ENCODE assay signal across 8 cellular contexts in the genomic region with DNA sequence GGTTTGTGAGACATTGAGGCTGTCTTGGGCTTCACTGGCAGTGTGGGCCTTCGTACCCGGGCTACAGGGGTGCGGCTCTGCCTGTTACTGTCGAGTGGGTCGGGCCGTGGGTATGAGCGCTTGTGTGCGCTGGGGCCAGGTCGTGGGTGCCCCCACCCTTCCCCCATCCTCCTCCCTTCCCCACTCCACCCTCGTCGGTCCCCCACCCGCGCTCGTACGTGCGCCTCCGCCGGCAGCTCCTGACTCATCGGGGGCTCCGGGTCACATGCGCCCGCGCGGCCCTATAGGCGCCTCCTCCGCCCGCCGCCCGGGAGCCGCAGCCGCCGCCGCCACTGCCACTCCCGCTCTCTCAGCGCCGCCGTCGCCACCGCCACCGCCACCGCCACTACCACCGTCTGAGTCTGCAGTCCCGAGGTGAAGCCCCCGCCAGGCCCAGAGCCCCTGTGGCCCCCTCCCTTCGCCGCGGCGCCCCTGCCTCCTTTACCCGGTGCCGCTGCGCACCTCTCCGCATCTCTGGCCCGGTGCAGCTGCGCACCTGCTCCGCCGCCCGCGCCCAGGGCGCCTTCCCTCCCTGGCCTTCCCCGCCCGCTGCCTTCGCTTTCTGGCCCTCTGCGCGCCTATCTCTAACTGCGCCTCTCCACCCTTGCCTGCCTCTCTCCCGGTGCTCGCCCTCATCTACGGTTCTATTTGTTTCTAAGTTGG. TPM values are rescaled to one million over a fixed set of nuclear protein-coding genes. Genes with fewer than 3 reads are reported as not detected.
DNase-seq lines count a peak whose midpoint lies in the region; ATAC-seq and TF ChIP-seq lines count a peak whose summit lies in the region.

A gene (plus strand): TSS at position 335 of the 702 bp plus-strand sequence. CDS start 1,253 bp downstream, outside the sequence.

- H2BK120ac ChIP-seq in neuronal stem cell (ENCODE audit: low read depth, low read length) = peak within 1 kb of the TSS; percentile 84

- H3K9ac ChIP-seq in neuronal stem cell (ENCODE audit: low read depth, low read length, poor library complexity) = peak within 1 kb of the TSS; percentile 98

- peak within 1 kb of the TSS; percentile 97 for H4K8ac ChIP-seq in neuronal stem cell (ENCODE audit: low read depth, low read length)

- H3K36me3 ChIP-seq in ACC112 (ENCODE audit: insufficient read depth, low read length) (peaks cover 12% of the 10 kb centered on the region; the same call in 1 of the 2 replicates), gastroesophageal sphincter (peaks cover 0 to 34% of the 10 kb centered on the region in 2 donors), neuronal stem cell (replicated peaks in 1 of 2; ENCODE audit: control insufficient read depth in 2 of 2, insufficient read depth in 2 of 2, low read length in 2 of 2) (peaks cover 13 to 22% of the 10 kb centered on the region in 2 donors)

- no peak for TF ChIP-seq EP300 in gastroesophageal sphincter (IDR thresholded peaks at IDR 0.05)

- peak within 1 kb of the TSS; percentile 80 for H3K4ac ChIP-seq in neuronal stem cell (ENCODE audit: low read length)

- TF ChIP-seq POLR2A in gastroesophageal sphincter (IDR thresholded peaks at IDR 0.05) = peak; percentile 40 to 54

- DNase-seq in RPMI8226 (peak; percentile 73), neuronal stem cell (ENCODE audit: low spot score) (peak; percentile 56), substantia nigra (lab: John Stamatoyannopoulos, UW) (peak in 48 of 49 donors; percentile 14 to 92 (median 67))
- DNase-seq in activated gamma-delta T cell treated with anti-CD3 and anti-CD28 coated beads, Interleukin-2, amount 50 U/mL, for 16 hours (ENCODE audit: low read depth) = peak; percentile 69

- H3K14ac ChIP-seq in neuronal stem cell (ENCODE audit: low read length) = peak within 1 kb of the TSS; percentile 95

- peak within 1 kb of the TSS; percentile 92 for H3K23ac ChIP-seq in neuronal stem cell (ENCODE audit: low read depth, low read length, poor library complexity)

- peak within 1 kb of the TSS; percentile 7 for H2BK5ac ChIP-seq in neuronal stem cell (ENCODE audit: low read length)

- H3K27me3 ChIP-seq in ACC112 (ENCODE audit: insufficient read depth, low read length) = no peaks in the 10 kb centered on the region
- no peaks in the 10 kb centered on the region for H3K27me3 ChIP-seq in gastroesophageal sphincter
- peaks cover 0 to 3% (median 0%) of the 10 kb centered on the region in 3 experiments for H3K27me3 ChIP-seq in neuronal stem cell (ENCODE audit: control insufficient read depth in 3 of 3, insufficient read depth in 3 of 3, low read depth in 1 of 3, low read length in 3 of 3)

- H2BK15ac ChIP-seq in neuronal stem cell (ENCODE audit: low read length) = peak within 1 kb of the TSS; percentile 96

- H2AK5ac ChIP-seq in neuronal stem cell (ENCODE audit: low read depth, low read length) = peak within 1 kb of the TSS; percentile 79

- peak within 1 kb of the TSS; percentile 99 for H3K18ac ChIP-seq in neuronal stem cell (ENCODE audit: low read length)

- H3K79me2 ChIP-seq in ACC112 (ENCODE audit: control insufficient read depth, insufficient read depth, low read length, unreplicated experiment) = peaks cover 15% of the 10 kb centered on the region

- peak; percentile 67 for ATAC-seq in GM18907 (IDR thresholded peaks at IDR 0.05; ENCODE audit: unreplicated experiment)
- ATAC-seq in HG03442 (IDR thresholded peaks at IDR 0.05; ENCODE audit: unreplicated experiment) = peak; percentile 57
- peak; percentile 96 for ATAC-seq in gastroesophageal sphincter

- H4K91ac ChIP-seq in neuronal stem cell (ENCODE audit: low read depth, low read length, poor library complexity) = peak within 1 kb of the TSS; percentile 60

- H2AFZ ChIP-seq in ACC112 (ENCODE audit: low read length, unreplicated experiment) (peak within 1 kb of the TSS; percentile 19), neuronal stem cell (ENCODE audit: low read length) (peak within 1 kb of the TSS; percentile 99)

- H3K4me3 ChIP-seq in ACC112 (ENCODE audit: low read depth, low read length) (peak within 1 kb of the TSS; percentile 90), gastroesophageal sphincter (peak within 1 kb of the TSS; percentile 65 to 87), neuronal stem cell (ENCODE audit: low read length in 2 of 2) (peak within 1 kb of the TSS; percentile 60 to 92)

- H3K4me1 ChIP-seq in ACC112 (ENCODE audit: control insufficient read depth, insufficient read depth, low read length, unreplicated experiment) (peaks cover 10% of the 10 kb centered on the region), gastroesophageal sphincter (peaks cover 0 to 31% (median 15%) of the 10 kb centered on the region in 3 donors), neuronal stem cell (ENCODE audit: control insufficient read depth in 2 of 2, insufficient read depth in 1 of 2, low read depth in 1 of 2, low read length in 2 of 2) (peaks cover 10 to 18% of the 10 kb centered on the region in 2 donors)

- H3K27ac ChIP-seq in ACC112 (ENCODE audit: low read depth, low read length) (peak within 1 kb of the TSS; percentile 12; the same call in 1 of the 2 replicates), gastroesophageal sphincter (peak within 1 kb of the TSS; percentile 58 to 92 (median 90)), neuronal stem cell (replicated peaks; ENCODE audit: low read length) (peak within 1 kb of the TSS; percentile 62), substantia nigra (ENCODE audit: low read depth, low read length, poor library complexity, severe bottlenecking) (peak within 1 kb of the TSS; percentile 86)

- 0% methylated on average over 14 to 15 of the region's 68 CpGs for WGBS in gastroesophageal sphincter (ENCODE audit: low coverage in 1 of 2), 2 donors
- WGBS in neuronal stem cell (ENCODE audit: extremely low coverage in 2 of 2, insufficient read length in 2 of 2, insufficient replicate concordance in 1 of 2), 2 donors = no CpG with 5 or more reads among the region's 68 CpGs

- H3K9me3 ChIP-seq in gastroesophageal sphincter (no peaks in the 10 kb centered on the region), neuronal stem cell (replicated peaks in 1 of 2; ENCODE audit: control insufficient read depth in 2 of 2, insufficient read depth in 1 of 2, low read depth in 1 of 2, low read length in 2 of 2) (no peaks in the 10 kb centered on the region)

- peak within 1 kb of the TSS; percentile 96 for H3K4me2 ChIP-seq in neuronal stem cell (ENCODE audit: insufficient read depth, low read length, poor library complexity, severe bottlenecking)

- peak in 1 of 4 experiments; percentile 24 for TF ChIP-seq CTCF in gastroesophageal sphincter (IDR thresholded peaks at IDR 0.05)

- H3K79me1 ChIP-seq in neuronal stem cell (ENCODE audit: low read depth, low read length) = peaks cover 13% of the 10 kb centered on the region

- peak within 1 kb of the TSS; percentile 88 for H2BK12ac ChIP-seq in neuronal stem cell (ENCODE audit: low read length)

RNA-seq across cellular contexts. Expression of the gene that starts here (rescaled TPM):
- 10 to 100 TPM; 31.2 to 68.2 (median 43.5) TPM for total RNA-seq in gastroesophageal sphincter
- polyA plus RNA-seq in neuronal stem cell (2013, experiment 1 of 2) = 105 TPM
- 101 TPM for polyA plus RNA-seq in neuronal stem cell (2013, experiment 2 of 2)

Comparison
In these comparisons a context has a peak if more than half of its experiments do, and no peak if none do; other contexts are left out.
1. Peak in every context shown above with its lines: DNase-seq, ATAC-seq, H3K4me3 ChIP-seq and H3K27ac ChIP-seq.
2. H3K27ac ChIP-seq: peak in every context shown above with its lines; median percentile 90 in gastroesophageal sphincter; 86 in substantia nigra; 62 in neuronal stem cell; 12 in ACC112.